ENCODE assay signal across 9 cellular contexts in the genomic region with DNA sequence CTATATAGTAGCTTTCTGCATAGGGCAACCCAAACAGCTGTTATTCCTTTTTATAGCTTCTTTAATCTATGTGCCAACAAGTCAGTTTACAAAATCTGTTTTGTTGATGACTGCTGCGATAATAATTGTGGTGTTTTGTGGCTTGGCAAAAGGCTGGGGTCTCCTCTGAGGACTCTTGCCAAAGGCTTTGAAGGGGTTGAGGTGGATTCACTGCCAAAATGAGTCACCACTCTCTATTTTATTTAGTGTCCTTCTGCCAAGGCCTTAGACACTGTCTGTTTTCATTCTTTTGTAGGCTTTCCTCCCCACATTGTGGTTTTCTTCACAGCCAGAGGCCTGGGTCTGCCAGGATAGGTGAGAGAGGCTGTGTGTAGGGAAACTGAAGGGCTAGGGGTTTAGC.
DNase-seq lines count a peak whose midpoint lies in the region; ATAC-seq and TF ChIP-seq lines count a peak whose summit lies in the region.
"Had no signal": no experiment of that assay in that cellular context is flagged by ENCODE, and none has a peak within 500 bp of the region (broad histone marks: within the 10 kb centered on the region; RNA-seq: fewer than 3 reads in every experiment).

No MANE protein-coding gene starts in this region.

- CTCF ChIA-PET in MCF 10A (lab: Yijun Ruan, JAX), result interaction anchor here (1.4 kb wide), 1 partner anchor 12 kb away, joined by 3 read pairs; no protein-coding TSS in a partner anchor

- H3K27ac Mint-ChIP-seq in MCF 10A (ENCODE audit: low read depth, unreplicated experiment), result peak overlapping the region; percentile 79

- H3K9me3 ChIP-seq in lower lobe of right lung, result no peaks in the 10 kb centered on the region

- H3K4me1 ChIP-seq in lower lobe of right lung, result peaks cover 39% of the 10 kb centered on the region

- H3K36me3 ChIP-seq in lower lobe of right lung, result no peaks in the 10 kb centered on the region

- H3K4me3 Mint-ChIP-seq in MCF 10A (ENCODE audit: unreplicated experiment), result no peak overlapping the region

- H3K27ac ChIP-seq in lower lobe of right lung, result peak overlapping the region; percentile 4

- no TSS peak for BruUV-seq in MCF 10A (replicated peaks; lab: Mats Ljungman, UMichigan)

- peaks cover 16% of the 10 kb centered on the region for H3K4me1 Mint-ChIP-seq in MCF 10A (ENCODE audit: insufficient read depth, unreplicated experiment)

- H3K36me3 Mint-ChIP-seq in MCF 10A (ENCODE audit: insufficient read depth, unreplicated experiment), result no peaks in the 10 kb centered on the region

- intact Hi-C loops in MCF 10A (cut with micrococcal nuclease) (no loop called here), lower lobe of right lung (cut with DNase I) (no loop called here)

- TF ChIP-seq CTCF in AG09309 (IDR thresholded peaks at IDR 0.05; ENCODE audit: control insufficient read depth, insufficient read depth, low read depth, low read length, missing control alignments), result no peak
- TF ChIP-seq CTCF in MCF 10A (IDR thresholded peaks at IDR 0.05; ENCODE audit: unreplicated experiment), result no peak
- TF ChIP-seq CTCF in lower lobe of right lung (IDR thresholded peaks at IDR 0.05), result no peak

- no peaks in the 10 kb centered on the region for H3K9me3 Mint-ChIP-seq in MCF 10A (ENCODE audit: unreplicated experiment)

- POLR2A ChIA-PET in MCF 10A (lab: Yijun Ruan, JAX), result interaction anchor here (0.7 to 1.6 kb wide), 4 partner anchors 10 to 162 kb away, joined by 3 to 6 read pairs (median 4); a partner anchor contains a TSS

- H3K4me3 ChIP-seq in AG09309 (ENCODE audit: control insufficient read depth, low read depth, low read length) (no peak overlapping the region), lower lobe of right lung (no peak overlapping the region)

- H3K27me3 ChIP-seq in lower lobe of right lung (ENCODE audit: low read depth), result no peaks in the 10 kb centered on the region

- no peaks in the 10 kb centered on the region for H3K27me3 Mint-ChIP-seq in MCF 10A (ENCODE audit: insufficient read depth, unreplicated experiment)

- DNase-seq in AG09309 (ENCODE audit: low read depth) (peak; percentile 13), NCI-H1105 treated with DMSO at 0.1 percent for 48 hours (lab: John Stamatoyannopoulos, UW) (peak; percentile 86), MCF 10A (ENCODE audit: unreplicated experiment) (peak; percentile 93), lower lobe of right lung (no peak), iPS-NIHi11 (ENCODE audit: low spot score) (no peak)
- no peak for DNase-seq in stimulated activated CD4-positive, alpha-beta T cell treated with anti-CD3 and anti-CD28 coated beads, Interleukin-4, amount 100 ng/mL, for 1 hour
- no peak for DNase-seq in stimulated activated CD4-positive, alpha-beta T cell treated with anti-CD3 and anti-CD28 coated beads, Interleukin-2, amount 100 ng/mL, for 48 hours
- DNase-seq: activated T-cell treated with anti-CD3 and anti-CD28 coated beads for 4 hours had no signal

- ATAC-seq in lower lobe of right lung (no peak), GM18511 (IDR thresholded peaks at IDR 0.05; ENCODE audit: unreplicated experiment) (no peak)

Comparison
In these comparisons a context has a peak if more than half of its experiments do, and no peak if none do; other contexts are left out.
1. DNase-seq: peak in AG09309 (single experiment), NCI-H1105 treated with DMSO at 0.1 percent for 48 hours (single experiment) and MCF 10A (single experiment); none in lower lobe of right lung (single experiment), stimulated activated CD4-positive, alpha-beta T cell treated with anti-CD3 and anti-CD28 coated beads, Interleukin-4, amount 100 ng/mL, for 1 hour (single experiment), stimulated activated CD4-positive, alpha-beta T cell treated with anti-CD3 and anti-CD28 coated beads, Interleukin-2, amount 100 ng/mL, for 48 hours (0 of 2) and iPS-NIHi11 (single experiment).